ENCODE assay signal across 9 cellular contexts in the genomic region with DNA sequence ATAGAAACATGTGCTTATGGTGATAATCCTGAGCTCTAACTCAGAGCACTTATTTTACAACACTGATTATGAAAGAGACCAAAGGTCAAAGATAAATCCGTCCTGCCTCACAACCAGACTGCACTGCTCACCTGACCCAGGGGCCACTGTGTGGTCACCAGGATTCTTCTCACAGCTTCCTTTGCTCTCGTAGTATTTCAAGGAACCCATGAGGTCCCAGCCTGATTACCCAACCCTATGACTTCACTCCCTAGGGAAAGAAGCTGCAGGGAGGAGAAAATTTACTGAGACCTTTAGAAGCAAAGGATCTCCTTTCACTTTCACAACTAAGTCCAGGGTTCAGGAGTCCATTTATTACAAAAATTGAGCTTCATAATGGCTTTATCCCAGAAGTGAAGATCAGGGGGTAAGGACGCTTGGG. TPM values are rescaled to one million over a fixed set of nuclear protein-coding genes. Genes with fewer than 3 reads are reported as not detected.
DNase-seq lines count a peak whose midpoint lies in the region; ATAC-seq, FAIRE-seq and TF ChIP-seq lines count a peak whose summit lies in the region.
"Had no signal": no experiment of that assay in that cellular context is flagged by ENCODE, and none has a peak within 500 bp of the region (broad histone marks: within the 10 kb centered on the region; RNA-seq: fewer than 3 reads in every experiment).

No MANE protein-coding gene starts in this region.

- no peaks in the 10 kb centered on the region for H3K9me3 ChIP-seq in AG04450 (ENCODE audit: control insufficient read depth, insufficient read depth, low read length)
- no peaks in the 10 kb centered on the region for H3K9me3 ChIP-seq in liver (ENCODE audit: control insufficient read depth in 4 of 4, low read length in 3 of 4)
- H3K9me3 ChIP-seq in testis: no peaks in the 10 kb centered on the region

- H3K27ac ChIP-seq in AG04450 (ENCODE audit: low read depth, low read length): peak overlapping the region; percentile 21
- H3K27ac ChIP-seq in liver (ENCODE audit: low read depth in 1 of 2, low read length in 2 of 2): peak overlapping the region; percentile 60 to 92
- H3K27ac ChIP-seq in testis: no peak overlapping the region

- TF ChIP-seq CTCF in AG04450 (IDR thresholded peaks at IDR 0.05; ENCODE audit: low read depth, low read length) (no peak), bronchial epithelial cell (IDR thresholded peaks at IDR 0.05; ENCODE audit: insufficient read depth, low read length, severe bottlenecking) (no peak), liver (IDR thresholded peaks at IDR 0.05; ENCODE audit: low read depth, low read length, missing input control) (no peak), testis (IDR thresholded peaks at IDR 0.05) (no peak)

- 18% methylated on average over 3 of the region's 3 CpGs for WGBS in liver
- 64 to 84% methylated on average over 2 to 3 of the region's 3 CpGs for WGBS in testis, 2 donors

- H3K4me3 ChIP-seq in AG04450 (ENCODE audit: low read depth, low read length) (no peak overlapping the region), bronchial epithelial cell (ENCODE audit: low read depth, low read length) (no peak overlapping the region), liver (ENCODE audit: low read depth in 1 of 3, low read length in 3 of 3) (peak overlapping the region in 2 of 3 donors; percentile 28 to 56), testis (no peak overlapping the region)

- H3K9ac ChIP-seq in liver (ENCODE audit: low read depth in 1 of 2, low read length in 2 of 2): peak overlapping the region; percentile 36 to 47

- ATAC-seq in GM21529 (IDR thresholded peaks at IDR 0.05; ENCODE audit: unreplicated experiment): no peak
- no peak for ATAC-seq in GM21528 (IDR thresholded peaks at IDR 0.05; ENCODE audit: low FRiP score, unreplicated experiment)
- ATAC-seq: activated CD4-positive, CD25-positive, alpha-beta regulatory T cell treated with anti-CD3 and anti-CD28 coated beads, Interleukin-2, amount 50 U/mL, for 24 hours had no signal

- H3K36me3 ChIP-seq in bronchial epithelial cell (ENCODE audit: control insufficient read depth, insufficient read depth, low read length) (no peaks in the 10 kb centered on the region), liver (ENCODE audit: control insufficient read depth in 4 of 4, insufficient read depth in 3 of 4, low read depth in 1 of 4, low read length in 3 of 4) (no peaks in the 10 kb centered on the region), testis (ENCODE audit: low read depth, missing control alignments) (no peaks in the 10 kb centered on the region)

- POLR2A ChIA-PET in AG04450 (lab: Yijun Ruan, JAX) (interaction anchor here (0.8 to 1.8 kb wide), 3 partner anchors 10 to 97 kb away, joined by 3 to 6 read pairs (median 5); partner anchors contain the start of genes SLC25A5 and UBE2A), HEK293T (lab: Yijun Ruan, JAX) (interaction anchor here (0.7 to 1.9 kb wide), 7 partner anchors 8 to 485 kb away, joined by 3 to 7 read pairs (median 3); partner anchors contain the start of genes RPL39 and UPF3B)

- H3K27me3 ChIP-seq in AG04450 (ENCODE audit: control insufficient read depth, insufficient read depth, low read length) (no peaks in the 10 kb centered on the region), bronchial epithelial cell (ENCODE audit: control insufficient read depth, insufficient read depth, low read length) (no peaks in the 10 kb centered on the region), liver (ENCODE audit: control insufficient read depth in 4 of 4, insufficient read depth in 4 of 4, low read length in 3 of 4) (no peaks in the 10 kb centered on the region), testis (no peaks in the 10 kb centered on the region)

- H3K4me1 ChIP-seq in liver (ENCODE audit: control insufficient read depth in 4 of 4, insufficient read depth in 4 of 4, low read length in 3 of 4) (peaks cover 6 to 48% (median 36%) of the 10 kb centered on the region in 4 donors), testis (peaks cover 3% of the 10 kb centered on the region)

- DNase-seq in AG04450 (ENCODE audit: low read depth, low spot score) (no peak), HEK293T (ENCODE audit: extremely low spot score) (peak; percentile 47), bronchial epithelial cell (ENCODE audit: low read depth) (peak; percentile 54), testis (no peak), COLO668 (lab: John Stamatoyannopoulos, UW; ENCODE audit: unreplicated experiment) (no peak)

- FAIRE-seq in bronchial epithelial cell (lab: Jason Lieb, UNC): no peak

- CTCF ChIA-PET in AG04450 (lab: Charles Lee): interaction anchor here (0.5 to 1.9 kb wide), 8 partner anchors 9 to 359 kb away, joined by 3 to 17 read pairs (median 6); no protein-coding TSS in a partner anchor
- CTCF ChIA-PET in HEK293T (lab: Yijun Ruan, JAX): interaction anchor here (1.0 to 1.4 kb wide), 4 partner anchors 8 to 38 kb away, joined by 3 to 10 read pairs (median 4); no protein-coding TSS in a partner anchor

- intact Hi-C loops in testis (cut with DNase I; ENCODE audit: low total_unique reads): no loop called here

- no peak for TF ChIP-seq POLR2A in testis (IDR thresholded peaks at IDR 0.05)

- TF ChIP-seq RAD21 in liver (IDR thresholded peaks at IDR 0.05): no peak

TF ChIP-seq in HEK293T, 16 proteins besides CTCF, POLR2A, EP300 and RAD21:
- TF ChIP-seq FOXA1 (IDR thresholded peaks at IDR 0.05) (no peak), L3MBTL2 (conservative IDR thresholded peaks at IDR 0.05) (peak; percentile 42; the same call in 1 of the 2 replicates), SP1 (IDR thresholded peaks at IDR 0.05) (no peak), FOXK2 (IDR thresholded peaks at IDR 0.05) (no peak), TARDBP (IDR thresholded peaks at IDR 0.05) (no peak), LEF1 (IDR thresholded peaks at IDR 0.05; ENCODE audit: borderline replicate concordance) (no peak), FOXM1 (IDR thresholded peaks at IDR 0.05; ENCODE audit: borderline replicate concordance) (no peak), HDGF (IDR thresholded peaks at IDR 0.05; ENCODE audit: borderline replicate concordance) (no peak)

TF ChIP-seq in liver, 16 proteins besides CTCF, POLR2A, EP300 and RAD21 (continues in another document):
- TF ChIP-seq FOXA1 (IDR thresholded peaks at IDR 0.05) (peak; percentile 12), NR2F2 (IDR thresholded peaks at IDR 0.05) (peak; percentile 76), GABPA (IDR thresholded peaks at IDR 0.05 in 1 of 2, conservative IDR thresholded peaks at IDR 0.05 in 1 of 2) (peak in 1 of 2 donors; percentile 12), ATF3 (IDR thresholded peaks at IDR 0.05) (peak; percentile 76), RXRA (IDR thresholded peaks at IDR 0.05) (peak; percentile 73 to 77), HNF4A (conservative IDR thresholded peaks at IDR 0.05) (peak; percentile 92 to 98), SP1 (IDR thresholded peaks at IDR 0.05) (peak; percentile 88), HNF4G (IDR thresholded peaks at IDR 0.05) (peak; percentile 88), YY1 (IDR thresholded peaks at IDR 0.05) (peak; percentile 69), JUND (IDR thresholded peaks at IDR 0.05) (peak; percentile 62 to 69), EGR1 (IDR thresholded peaks at IDR 0.05; ENCODE audit: low read depth in 2 of 2) (no peak), TAF1 (conservative IDR thresholded peaks at IDR 0.05) (no peak), MAX (IDR thresholded peaks at IDR 0.05) (peak; percentile 53)
- TF ChIP-seq, protein P1, sequence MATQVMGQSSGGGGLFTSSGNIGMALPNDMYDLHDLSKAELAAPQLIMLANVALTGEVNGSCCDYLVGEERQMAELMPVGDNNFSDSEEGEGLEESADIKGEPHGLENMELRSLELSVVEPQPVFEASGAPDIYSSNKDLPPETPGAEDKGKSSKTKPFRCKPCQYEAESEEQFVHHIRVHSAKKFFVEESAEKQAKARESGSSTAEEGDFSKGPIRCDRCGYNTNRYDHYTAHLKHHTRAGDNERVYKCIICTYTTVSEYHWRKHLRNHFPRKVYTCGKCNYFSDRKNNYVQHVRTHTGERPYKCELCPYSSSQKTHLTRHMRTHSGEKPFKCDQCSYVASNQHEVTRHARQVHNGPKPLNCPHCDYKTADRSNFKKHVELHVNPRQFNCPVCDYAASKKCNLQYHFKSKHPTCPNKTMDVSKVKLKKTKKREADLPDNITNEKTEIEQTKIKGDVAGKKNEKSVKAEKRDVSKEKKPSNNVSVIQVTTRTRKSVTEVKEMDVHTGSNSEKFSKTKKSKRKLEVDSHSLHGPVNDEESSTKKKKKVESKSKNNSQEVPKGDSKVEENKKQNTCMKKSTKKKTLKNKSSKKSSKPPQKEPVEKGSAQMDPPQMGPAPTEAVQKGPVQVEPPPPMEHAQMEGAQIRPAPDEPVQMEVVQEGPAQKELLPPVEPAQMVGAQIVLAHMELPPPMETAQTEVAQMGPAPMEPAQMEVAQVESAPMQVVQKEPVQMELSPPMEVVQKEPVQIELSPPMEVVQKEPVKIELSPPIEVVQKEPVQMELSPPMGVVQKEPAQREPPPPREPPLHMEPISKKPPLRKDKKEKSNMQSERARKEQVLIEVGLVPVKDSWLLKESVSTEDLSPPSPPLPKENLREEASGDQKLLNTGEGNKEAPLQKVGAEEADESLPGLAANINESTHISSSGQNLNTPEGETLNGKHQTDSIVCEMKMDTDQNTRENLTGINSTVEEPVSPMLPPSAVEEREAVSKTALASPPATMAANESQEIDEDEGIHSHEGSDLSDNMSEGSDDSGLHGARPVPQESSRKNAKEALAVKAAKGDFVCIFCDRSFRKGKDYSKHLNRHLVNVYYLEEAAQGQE (IDR thresholded peaks at IDR 0.05): no peak

RNA-seq across cellular contexts. Expression of gene SLC25A5, which starts 9.6 kb away (rescaled TPM):
- polyA plus RNA-seq in AG04450 (2011; rRNA removed): 227 and 233 TPM in 2 replicates
- polyA minus RNA-seq in AG04450 (2011; rRNA and poly(A)+ RNA removed): 235 and 267 TPM in 2 replicates
- total RNA-seq in bronchial epithelial cell: 486 and 551 TPM in 2 replicates
- 100 to 1,000 TPM; 191 to 206 TPM for total RNA-seq in liver
- 100 to 1,000 TPM; 209 to 304 TPM for polyA plus RNA-seq in liver
- 100 to 1,000 TPM; 177 to 246 TPM for total RNA-seq in testis
- 172 TPM for polyA plus RNA-seq in testis (ENCODE audit: insufficient read depth, low read depth, low replicate concordance)

Comparison
In these comparisons a context has a peak if more than half of its experiments do, and no peak if none do; other contexts are left out.
1. DNase-seq: peak in HEK293T (single experiment) and bronchial epithelial cell (single experiment); none in AG04450 (single experiment), testis (single experiment) and COLO668 (single experiment).
2. H3K27ac ChIP-seq: peak in AG04450 (single experiment) and liver (2 of 2); none in testis (0 of 2).
3. H3K4me3 ChIP-seq: peak in liver (2 of 3); none in AG04450 (single experiment), bronchial epithelial cell (single experiment) and testis (0 of 2).